Comparison of ENCODE assay signal across 1 cellular context in genomic region chr14:69003626-69004025, GRCh38.
TF ChIP-seq lines count a peak whose summit lies in the region.

No MANE protein-coding gene starts in this region.

TF ChIP-seq in H1, 55 proteins besides CTCF, POLR2A, EP300 and RAD21:
- TF ChIP-seq RBBP5 (IDR thresholded peaks at IDR 0.05; ENCODE audit: borderline replicate concordance, low read depth, low read length), result no peak
- TF ChIP-seq BCL11A (IDR thresholded peaks at IDR 0.05; ENCODE audit: low read depth in 2 of 2, low read length in 2 of 2), result no peak
- no peak for TF ChIP-seq SP4 (IDR thresholded peaks at IDR 0.05; ENCODE audit: low read length)
- no peak for TF ChIP-seq BRCA1 (IDR thresholded peaks at IDR 0.05; ENCODE audit: low read depth, low read length)
